26 cellular contexts compared by ENCODE assay signal in the genomic region with DNA sequence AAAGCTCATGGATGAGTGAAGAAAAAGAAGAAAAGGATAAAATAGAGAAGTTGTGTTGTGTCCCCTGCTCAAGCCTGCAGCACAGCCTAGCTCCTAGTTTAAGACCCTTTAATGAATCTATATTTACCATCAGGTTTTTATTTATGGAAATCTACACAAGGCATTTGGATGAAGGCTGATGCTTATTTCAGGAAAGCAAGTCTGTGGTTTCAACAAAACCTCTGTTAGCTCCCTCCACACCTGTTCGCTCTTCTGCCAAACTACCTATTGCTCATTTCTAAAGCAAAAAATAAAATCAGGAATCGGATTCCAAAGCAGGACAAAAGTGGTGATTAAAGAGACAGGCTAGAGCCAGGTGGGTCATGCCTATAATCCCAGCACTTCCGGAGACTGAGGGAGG.
"Had no signal": no experiment of that assay in that cellular context is flagged by ENCODE, and none has a peak within 500 bp of the region (broad histone marks: within the 10 kb centered on the region; RNA-seq: fewer than 3 reads in every experiment).

No MANE protein-coding gene starts in this region.

- H3K4me1 Mint-ChIP-seq: activated T-helper 17 cell treated with anti-CD3 and anti-CD28 coated beads, Interleukin-2, amount 50 U/mL, for 72 hours had no signal

- ATAC-seq: activated CD8-positive, alpha-beta T cell treated with anti-CD3 and anti-CD28 coated beads for 36 hours; activated T-cell treated with anti-CD3 and anti-CD28 coated beads, Interleukin-2, amount 50 U/mL, for 72 hours; activated T-helper 17 cell treated with anti-CD3 and anti-CD28 coated beads, Interleukin-2, amount 50 U/mL, for 72 hours; body of pancreas had no signal

- H3K9me3 Mint-ChIP-seq: activated CD4-positive, alpha-beta T cell treated with anti-CD3 and anti-CD28 coated beads, Interleukin-2, amount 10 ng/mL, durations not matched to agents 24 days and 14 days; activated CD8-positive, alpha-beta T cell treated with anti-CD3 and anti-CD28 coated beads for 36 hours; activated naive CD4-positive, alpha-beta T cell treated with anti-CD3 and anti-CD28 coated beads, Interleukin-2, amount 50 U/mL, for 24 hours; activated naive CD8-positive, alpha-beta T cell treated with anti-CD3 and anti-CD28 coated beads, Interleukin-2, amount 10 ng/mL, durations not matched to agents 7 days and 5 days; activated T-cell treated with anti-CD3 and anti-CD28 coated beads, Interleukin-2, amount 50 U/mL, for 72 hours; activated T-helper 17 cell treated with anti-CD3 and anti-CD28 coated beads, Interleukin-2, amount 50 U/mL, for 72 hours; T-helper 1 cell treated with Interleukin-12 subunit alpha and Interleukin-12 subunit beta and Interleukin-4 antibody, amounts not matched to agents 30 μg/mL and 1 μg/mL, for 36 hours; T-helper 2 cell treated with Interferon-gamma antibody and Interleukin-4, amounts not matched to agents 5 μg/mL and 100 μg/mL, for 36 hours had no signal

- H3K9me3 ChIP-seq: body of pancreas, breast epithelium, MG63 had no signal

- H3K27me3 Mint-ChIP-seq: activated naive CD4-positive, alpha-beta T cell treated with anti-CD3 and anti-CD28 coated beads, Interleukin-2, amount 50 U/mL, for 24 hours had no signal

- H3K27ac Mint-ChIP-seq: activated CD4-positive, alpha-beta T cell treated with anti-CD3 and anti-CD28 coated beads, Interleukin-2, amount 10 ng/mL, durations not matched to agents 24 days and 14 days; activated CD8-positive, alpha-beta T cell treated with anti-CD3 and anti-CD28 coated beads for 36 hours; activated naive CD4-positive, alpha-beta T cell treated with anti-CD3 and anti-CD28 coated beads, Interleukin-2, amount 50 U/mL, for 24 hours; activated naive CD8-positive, alpha-beta T cell treated with anti-CD3 and anti-CD28 coated beads, Interleukin-2, amount 10 ng/mL, durations not matched to agents 7 days and 5 days; activated T-cell treated with anti-CD3 and anti-CD28 coated beads, Interleukin-2, amount 50 U/mL, for 72 hours; activated T-helper 17 cell treated with anti-CD3 and anti-CD28 coated beads, Interleukin-2, amount 50 U/mL, for 72 hours; T-helper 1 cell treated with Interleukin-12 subunit alpha and Interleukin-12 subunit beta and Interleukin-4 antibody, amounts not matched to agents 30 μg/mL and 1 μg/mL, for 36 hours; T-helper 2 cell treated with Interferon-gamma antibody and Interleukin-4, amounts not matched to agents 5 μg/mL and 100 μg/mL, for 36 hours had no signal

- H3K4me3 Mint-ChIP-seq: activated CD4-positive, alpha-beta T cell treated with anti-CD3 and anti-CD28 coated beads, Interleukin-2, amount 10 ng/mL, durations not matched to agents 24 days and 14 days; activated CD8-positive, alpha-beta T cell treated with anti-CD3 and anti-CD28 coated beads for 36 hours; activated naive CD4-positive, alpha-beta T cell treated with anti-CD3 and anti-CD28 coated beads, Interleukin-2, amount 50 U/mL, for 24 hours; activated naive CD8-positive, alpha-beta T cell treated with anti-CD3 and anti-CD28 coated beads, Interleukin-2, amount 10 ng/mL, durations not matched to agents 7 days and 5 days; activated T-cell treated with anti-CD3 and anti-CD28 coated beads, Interleukin-2, amount 50 U/mL, for 72 hours; activated T-helper 17 cell treated with anti-CD3 and anti-CD28 coated beads, Interleukin-2, amount 50 U/mL, for 72 hours; T-helper 1 cell treated with Interleukin-12 subunit alpha and Interleukin-12 subunit beta and Interleukin-4 antibody, amounts not matched to agents 30 μg/mL and 1 μg/mL, for 36 hours; T-helper 2 cell treated with Interferon-gamma antibody and Interleukin-4, amounts not matched to agents 5 μg/mL and 100 μg/mL, for 36 hours had no signal

- DNase-seq: activated CD4-positive, alpha-beta T cell treated with anti-CD3 and anti-CD28 coated beads, Interleukin-2, amount 10 ng/mL, durations not matched to agents 24 days and 14 days; activated CD4-positive, alpha-beta T cell treated with anti-CD3 and anti-CD28 coated beads, Interleukin-2, amount 50 U/mL, for 4 hours; activated CD8-positive, alpha-beta T cell treated with anti-CD3 and anti-CD28 coated beads for 36 hours; activated gamma-delta T cell; activated naive CD4-positive, alpha-beta T cell treated with Interleukin-2 at 50 U/mL for 16 hours; activated naive CD8-positive, alpha-beta T cell treated with anti-CD3 and anti-CD28 coated beads, Interleukin-2, amount 10 ng/mL, durations not matched to agents 7 days and 5 days; activated T-cell treated with anti-CD3 and anti-CD28 coated beads, Interleukin-2, amount 50 U/mL, for 1 hour; activated T-cell treated with anti-CD3 and anti-CD28 coated beads, Interleukin-2, amount 50 U/mL, for 72 hours; amygdala; body of pancreas; Kasumi-1; KG1; MG63; NCI-H1048; NCI-H1105 treated with DMSO at 0.1 percent for 48 hours; NCI-H1436 treated with DMSO at 0.1 percent for 48 hours; NCI-H1694 treated with DMSO at 0.1 percent for 48 hours; NCI-H2029; NCI-H345; NCI-H524 treated with DMSO at 0.1 percent for 48 hours; Right ventricle myocardium superior had no signal

- H3K27me3 ChIP-seq: body of pancreas, breast epithelium, MG63 had no signal

- H3K36me3 Mint-ChIP-seq: activated naive CD4-positive, alpha-beta T cell treated with anti-CD3 and anti-CD28 coated beads, Interleukin-2, amount 50 U/mL, for 24 hours had no signal

- H3K4me1 ChIP-seq: body of pancreas, breast epithelium had no signal

- H3K27ac ChIP-seq: body of pancreas, breast epithelium had no signal

- H3K36me3 ChIP-seq: breast epithelium, MG63 had no signal

- H3K4me3 ChIP-seq: body of pancreas, breast epithelium, MG63 had no signal
